In the genomic region with DNA sequence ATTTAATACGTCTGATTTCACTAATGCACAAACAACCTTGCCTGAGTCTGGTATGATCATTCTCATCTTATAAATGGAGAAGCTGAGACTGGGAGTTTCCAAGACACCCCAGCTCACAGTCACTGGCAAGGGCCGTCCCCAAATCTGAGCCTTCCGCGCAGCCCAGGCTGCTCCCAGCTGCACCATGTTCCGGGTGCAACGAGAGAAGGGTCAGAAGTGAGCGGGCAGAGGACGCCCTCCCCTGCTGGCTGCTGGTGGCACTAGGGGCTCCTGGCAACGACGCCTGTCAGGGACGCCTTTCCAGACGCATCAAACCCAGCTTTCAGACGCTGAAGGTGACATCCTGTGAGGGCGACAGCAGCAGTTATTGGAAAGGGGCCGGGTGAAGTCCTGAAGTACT, we compare ENCODE assay signal across 34 cellular contexts.
"Had no signal": no experiment of that assay in that cellular context is flagged by ENCODE, and none has a peak within 500 bp of the region (broad histone marks: within the 10 kb centered on the region; RNA-seq: fewer than 3 reads in every experiment).

No MANE protein-coding gene starts in this region.

- ATAC-seq: activated CD8-positive, alpha-beta T cell treated with anti-CD3 and anti-CD28 coated beads for 36 hours; activated naive CD4-positive, alpha-beta T cell treated with anti-CD3 and anti-CD28 coated beads, Interleukin-2, amount 50 U/mL, for 72 hours; activated T-cell treated with anti-CD3 and anti-CD28 coated beads, Interleukin-2, amount 50 U/mL, for 4 hours; activated T-cell treated with anti-CD3 and anti-CD28 coated beads, Interleukin-2, amount 50 U/mL, for 72 hours; activated T-helper 17 cell treated with anti-CD3 and anti-CD28 coated beads, Interleukin-2, amount 50 U/mL, for 72 hours had no signal

- H3K27me3 ChIP-seq: cardiac muscle cell had no signal

- DNase-seq: activated B cell treated with CpG ODN at 0.5 μM for 24 hours; activated CD4-positive, alpha-beta memory T cell treated with anti-CD3 and anti-CD28 coated beads for 36 hours; activated CD4-positive, alpha-beta T cell treated with anti-CD3 and anti-CD28 coated beads for 4 hours; activated CD4-positive, alpha-beta T cell treated with anti-CD3 and anti-CD28 coated beads, Interleukin-2, amount 10 ng/mL, durations not matched to agents 24 days and 14 days; activated CD4-positive, alpha-beta T cell treated with anti-CD3 and anti-CD28 coated beads, Interleukin-2, amount 50 U/mL, for 1 hour; activated CD4-positive, alpha-beta T cell treated with anti-CD3 and anti-CD28 coated beads, Interleukin-2, amount 50 U/mL, for 4 hours; activated CD4-positive, CD25-positive, alpha-beta regulatory T cell treated with anti-CD3 and anti-CD28 coated beads, Interleukin-2, amount 50 U/mL, for 72 hours; activated CD8-positive, alpha-beta memory T cell treated with anti-CD3 and anti-CD28 coated beads, Interleukin-2, amount 50 U/mL, for 4 hours; activated CD8-positive, alpha-beta T cell treated with anti-CD3 and anti-CD28 coated beads for 36 hours; activated effector memory CD4-positive, alpha-beta T cell treated with anti-CD3 and anti-CD28 coated beads, Interleukin-2, amount 50 U/mL, for 16 hours; activated gamma-delta T cell treated with Interleukin-2 at 50 U/mL for 16 hours; activated naive CD4-positive, alpha-beta T cell; activated naive CD4-positive, alpha-beta T cell treated with anti-CD3 and anti-CD28 coated beads for 36 hours; activated naive CD4-positive, alpha-beta T cell treated with anti-CD3 and anti-CD28 coated beads, Interleukin-2, amount 50 U/mL, for 16 hours; activated naive CD8-positive, alpha-beta T cell treated with anti-CD3 and anti-CD28 coated beads for 36 hours; activated T-cell treated with anti-CD3 and anti-CD28 coated beads for 4 hours; activated T-cell treated with anti-CD3 and anti-CD28 coated beads, Interleukin-2, amount 50 U/mL, for 1 hour; activated T-cell treated with anti-CD3 and anti-CD28 coated beads, Interleukin-2, amount 50 U/mL, for 4 hours; activated T-cell treated with anti-CD3 and anti-CD28 coated beads, Interleukin-2, amount 50 U/mL, for 72 hours; adrenal gland; amniotic stem cell; anterior cingulate cortex; caudate nucleus; cerebellar nuclear complex; T-helper 1 cell; T-helper 2 cell; T-helper 9 cell had no signal

- H3K36me3 ChIP-seq: adrenal gland, cardiac muscle cell had no signal

- H3K4me3 ChIP-seq: adrenal gland, cardiac muscle cell had no signal

- H3K27ac ChIP-seq: adrenal gland, cardiac muscle cell, VCaP had no signal

- FAIRE-seq: astrocyte, bronchial epithelial cell, TTC549 had no signal

- H3K4me1 ChIP-seq: adrenal gland had no signal

- H3K9me3 ChIP-seq: adrenal gland had no signal
